9 cellular contexts compared by ENCODE assay signal in genomic region chr19:18593367-18594095, GRCh38. TPM values are rescaled to one million over a fixed set of nuclear protein-coding genes. Genes with fewer than 3 reads are reported as not detected.
DNase-seq lines count a peak whose midpoint lies in the region; ATAC-seq and TF ChIP-seq lines count a peak whose summit lies in the region.
"Had no signal": no experiment of that assay in that cellular context is flagged by ENCODE, and none has a peak within 500 bp of the region (broad histone marks: within the 10 kb centered on the region; RNA-seq: fewer than 3 reads in every experiment).

No MANE protein-coding gene starts in this region.

- H3K4me2 ChIP-seq in neural cell (ENCODE audit: low read length), result no peak overlapping the region

- H3K4me1 ChIP-seq in HUES6 (ENCODE audit: control insufficient read depth, insufficient read depth, low read length), result peaks cover 40% of the 10 kb centered on the region
- peaks cover 27% of the 10 kb centered on the region for H3K4me1 ChIP-seq in effector memory CD4-positive, alpha-beta T cell (ENCODE audit: control insufficient read depth, insufficient read depth, low read length, poor library complexity, severe bottlenecking)

- peak; percentile 11 for DNase-seq in COLO668 (lab: John Stamatoyannopoulos, UW; ENCODE audit: unreplicated experiment)
- peak; percentile 35 for DNase-seq in cerebellum (ENCODE audit: low spot score)
- no peak for DNase-seq in effector memory CD4-positive, alpha-beta T cell
- DNase-seq in activated naive CD4-positive, alpha-beta T cell treated with anti-CD3 and anti-CD28 coated beads, Interleukin-2, amount 10 ng/mL, durations not matched to agents 7 days and 5 days, result no peak
- no peak for DNase-seq in SHP77 (lab: John Stamatoyannopoulos, UW)

- H2AFZ ChIP-seq in neural cell (ENCODE audit: low read depth, low read length), result no peak overlapping the region

- no peak overlapping the region for H3K4me3 Mint-ChIP-seq in activated naive CD4-positive, alpha-beta T cell treated with anti-CD3 and anti-CD28 coated beads, Interleukin-2, amount 10 ng/mL, durations not matched to agents 7 days and 5 days

- H3K27ac Mint-ChIP-seq in activated naive CD4-positive, alpha-beta T cell treated with anti-CD3 and anti-CD28 coated beads, Interleukin-2, amount 10 ng/mL, durations not matched to agents 7 days and 5 days, result no peak overlapping the region

- H3K27me3 Mint-ChIP-seq in activated naive CD4-positive, alpha-beta T cell treated with anti-CD3 and anti-CD28 coated beads, Interleukin-2, amount 10 ng/mL, durations not matched to agents 7 days and 5 days, result peaks cover 44% of the 10 kb centered on the region

- H3K9me2 ChIP-seq in neural cell (ENCODE audit: insufficient read depth, low read length), result no peaks in the 10 kb centered on the region

- no peak for TF ChIP-seq CTCF in neural cell (IDR thresholded peaks at IDR 0.05; ENCODE audit: poor library complexity, severe bottlenecking)

- H3K36me3 Mint-ChIP-seq in activated naive CD4-positive, alpha-beta T cell treated with anti-CD3 and anti-CD28 coated beads, Interleukin-2, amount 10 ng/mL, durations not matched to agents 7 days and 5 days, result peaks cover 15% of the 10 kb centered on the region

- H3K9me3 Mint-ChIP-seq in activated naive CD4-positive, alpha-beta T cell treated with anti-CD3 and anti-CD28 coated beads, Interleukin-2, amount 10 ng/mL, durations not matched to agents 7 days and 5 days, result no peaks in the 10 kb centered on the region

- peaks cover 5% of the 10 kb centered on the region for H3K36me3 ChIP-seq in HUES6 (ENCODE audit: control insufficient read depth, insufficient read depth, low read length)
- no peaks in the 10 kb centered on the region for H3K36me3 ChIP-seq in neural cell (ENCODE audit: insufficient read depth, low read length)
- H3K36me3 ChIP-seq in effector memory CD4-positive, alpha-beta T cell (ENCODE audit: control insufficient read depth, insufficient read depth, low read length), result no peaks in the 10 kb centered on the region

- H3K9ac ChIP-seq in HUES6 (ENCODE audit: low read length) (peak overlapping the region; percentile 45), neural cell (ENCODE audit: low read length) (peak overlapping the region; percentile 60)

- H3K9me3 ChIP-seq in HUES6 (ENCODE audit: control insufficient read depth, insufficient read depth, low read depth, low read length), result no peaks in the 10 kb centered on the region
- H3K9me3 ChIP-seq in neural cell (ENCODE audit: low read length), result no peaks in the 10 kb centered on the region
- no peaks in the 10 kb centered on the region for H3K9me3 ChIP-seq in effector memory CD4-positive, alpha-beta T cell (ENCODE audit: control insufficient read depth, low read length)

- no peaks in the 10 kb centered on the region for H3K79me2 ChIP-seq in neural cell (replicated peaks; ENCODE audit: insufficient read depth, low read length)

- peaks cover 25% of the 10 kb centered on the region for H3K4me1 Mint-ChIP-seq in activated naive CD4-positive, alpha-beta T cell treated with anti-CD3 and anti-CD28 coated beads, Interleukin-2, amount 10 ng/mL, durations not matched to agents 7 days and 5 days

- CTCF ChIA-PET in activated naive CD4-positive, alpha-beta T cell treated with anti-CD3 and anti-CD28 coated beads, Interleukin-2, amount 10 ng/mL, durations not matched to agents 7 days and 5 days (lab: Charles Lee), result interaction anchor here (0.6 to 2.1 kb wide), 9 partner anchors 11 to 255 kb away, joined by 3 to 10 read pairs (median 3); partner anchors contain the start of gene ELL

- TF ChIP-seq RAD21 in neural cell (conservative IDR thresholded peaks at IDR 0.05), result no peak

- H4K20me1 ChIP-seq in neural cell (ENCODE audit: insufficient read depth), result no peaks in the 10 kb centered on the region

- H3K27me3 ChIP-seq in HUES6 (ENCODE audit: control insufficient read depth, insufficient read depth, low read length) (peaks cover 8% of the 10 kb centered on the region; the same call in 1 of the 2 replicates), neural cell (ENCODE audit: insufficient read depth, low read depth, low read length) (no peaks in the 10 kb centered on the region)
- H3K27me3 ChIP-seq in effector memory CD4-positive, alpha-beta T cell (replicated peaks; ENCODE audit: control insufficient read depth, insufficient read depth, low read length, poor library complexity, severe bottlenecking), result no peaks in the 10 kb centered on the region

- TF ChIP-seq EP300 in neural cell (conservative IDR thresholded peaks at IDR 0.05; ENCODE audit: poor library complexity, severe bottlenecking), result no peak

- no peak for ATAC-seq in GM19463 (IDR thresholded peaks at IDR 0.05; ENCODE audit: unreplicated experiment)

- H3K27ac ChIP-seq in HUES6 (ENCODE audit: low read depth, low read length) (no peak overlapping the region), neural cell (ENCODE audit: low read length) (no peak overlapping the region)
- H3K27ac ChIP-seq in effector memory CD4-positive, alpha-beta T cell (ENCODE audit: insufficient read depth, low read length, poor library complexity, severe bottlenecking), result no peak overlapping the region

- H3K4me3 ChIP-seq in HUES6 (ENCODE audit: low read depth, low read length) (peak overlapping the region; percentile 45), neural cell (ENCODE audit: low read length) (peak overlapping the region; percentile 65)
- H3K4me3 ChIP-seq in effector memory CD4-positive, alpha-beta T cell (ENCODE audit: insufficient read depth, low read depth, low read length, poor library complexity, severe bottlenecking), result no peak overlapping the region

- H3F3A ChIP-seq in neural cell (ENCODE audit: insufficient read depth, low read length, poor library complexity, severe bottlenecking), result no peaks in the 10 kb centered on the region

TF ChIP-seq in neural cell, 6 proteins besides CTCF, POLR2A, EP300 and RAD21:
- TF ChIP-seq MXI1 (conservative IDR thresholded peaks at IDR 0.05; ENCODE audit: poor library complexity, severe bottlenecking) (no peak), EZH2 (IDR thresholded peaks at IDR 0.05; ENCODE audit: borderline replicate concordance, insufficient read depth, low read length, poor library complexity, severe bottlenecking) (no peak), REST (IDR thresholded peaks at IDR 0.05; ENCODE audit: borderline replicate concordance) (no peak), TAF1 (IDR thresholded peaks at IDR 0.05; ENCODE audit: low read depth) (no peak), POLR2AphosphoS5 (IDR thresholded peaks at IDR 0.05) (no peak), SMC3 (conservative IDR thresholded peaks at IDR 0.05; ENCODE audit: poor library complexity) (no peak)

RNA-seq across cellular contexts. Expression of gene REX1BD, which starts 4.9 kb away (rescaled TPM):
- total RNA-seq in cerebellum, result 17.1 TPM
- 214 and 277 TPM in 2 replicates for polyA plus RNA-seq in neural cell
- polyA minus RNA-seq in neural cell, result 21.4 and 24.6 TPM in 2 replicates

RNA-seq across cellular contexts. Expression of gene CRLF1, which starts 13.1 kb away (rescaled TPM):
- 3.0 TPM for total RNA-seq in cerebellum
- 3.3 and 14.2 TPM in 2 replicates for polyA plus RNA-seq in neural cell
- not detected in 2 replicates for polyA minus RNA-seq in neural cell
- total RNA-seq: glomerular endothelial cell had no signal

RNA-seq across cellular contexts. Expression of gene TMEM59L, which starts 19.1 kb away (rescaled TPM):
- total RNA-seq in cerebellum, result 28.9 TPM
- polyA plus RNA-seq in neural cell, result 138 and 173 TPM in 2 replicates
- polyA minus RNA-seq in neural cell, result 39.4 and 42.1 TPM in 2 replicates

RNA-seq across cellular contexts. Expression of gene UBA52, which starts 21.9 kb away (rescaled TPM):
- 435 TPM for total RNA-seq in cerebellum
- 709 and 765 TPM in 2 replicates for polyA plus RNA-seq in neural cell
- 234 and 279 TPM in 2 replicates for polyA minus RNA-seq in neural cell

RNA-seq across cellular contexts. Expression of gene KXD1, which starts 35.9 kb away (rescaled TPM):
- total RNA-seq in cerebellum, result 23.6 TPM
- polyA plus RNA-seq in neural cell, result 55.8 and 78.1 TPM in 2 replicates
- polyA minus RNA-seq in neural cell, result 28.5 and 31.5 TPM in 2 replicates

Comparison
In these comparisons a context has a peak if more than half of its experiments do, and no peak if none do; other contexts are left out.
1. DNase-seq: peak in COLO668 (single experiment) and cerebellum (single experiment); none in effector memory CD4-positive, alpha-beta T cell (0 of 3), activated naive CD4-positive, alpha-beta T cell treated with anti-CD3 and anti-CD28 coated beads, Interleukin-2, amount 10 ng/mL, durations not matched to agents 7 days and 5 days (single experiment) and SHP77 (0 of 2).